1 cellular context compared by ENCODE assay signal in the genomic region with DNA sequence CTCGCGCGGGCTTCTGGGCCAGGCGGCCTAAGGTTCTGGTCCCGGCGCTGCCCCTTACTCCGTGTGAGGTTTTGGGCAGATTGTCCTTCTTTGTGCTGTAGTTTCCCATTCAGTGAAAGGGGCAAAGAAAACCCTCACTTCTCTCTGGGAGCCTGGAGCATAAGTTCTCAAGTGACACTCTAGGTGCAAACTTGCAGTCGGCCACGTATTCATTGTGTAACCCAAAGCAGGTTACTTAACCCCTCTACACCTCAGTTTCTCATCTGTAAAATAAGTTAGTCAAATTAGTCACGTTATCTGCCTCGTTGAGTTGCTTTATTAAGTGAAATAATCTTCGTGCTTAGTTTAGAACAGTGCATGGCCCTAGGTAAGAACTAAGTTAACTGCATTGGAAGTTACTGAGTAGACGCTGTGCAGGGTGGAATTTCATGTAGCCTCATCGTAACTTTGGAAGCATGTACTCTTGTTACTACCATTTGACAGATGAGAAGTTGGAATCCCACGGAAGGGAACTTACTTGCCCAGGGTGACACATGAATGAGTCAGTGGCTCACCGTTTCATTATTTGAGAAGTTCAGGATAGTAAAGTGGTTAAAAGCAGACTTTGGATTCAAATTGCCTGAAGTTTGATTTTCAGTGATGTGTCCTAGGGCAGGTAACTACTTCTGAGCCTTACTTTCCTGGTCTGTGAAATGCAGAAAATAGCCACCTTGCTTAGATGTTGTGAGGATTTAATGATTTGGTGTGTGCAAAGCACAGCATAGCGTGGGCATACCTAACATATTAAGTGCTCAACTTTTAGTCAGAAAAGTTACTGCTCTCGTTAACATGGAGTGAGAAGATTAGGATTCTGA.
TF ChIP-seq lines count a peak whose summit lies in the region.

No MANE protein-coding gene starts in this region.

TF ChIP-seq in HepG2, 621 proteins besides CTCF, POLR2A, EP300 and RAD21 (continued from another document and continues in another):
- TF ChIP-seq SNAPC4 (CRISPR knock-in tag; IDR thresholded peaks at IDR 0.05): 0 out of 2 replicates have a peak, but pooled peaks have one; percentile 5
- no peak for TF ChIP-seq ZNF607 (CRISPR knock-in tag; IDR thresholded peaks at IDR 0.05; ENCODE audit: borderline replicate concordance)
- TF ChIP-seq MTF1 (CRISPR knock-in tag; IDR thresholded peaks at IDR 0.05): no peak
- TF ChIP-seq ZSCAN25 (CRISPR knock-in tag; IDR thresholded peaks at IDR 0.05): peak; percentile 10; the same call in 1 of the 2 replicates
- peak; percentile 49; the same call in 1 of the 2 replicates for TF ChIP-seq CEBPG (CRISPR knock-in tag; IDR thresholded peaks at IDR 0.05)
- TF ChIP-seq JUN (CRISPR knock-in tag; IDR thresholded peaks at IDR 0.05): no peak
- 0 out of 2 replicates have a peak, but pooled peaks have one; percentile 13 for TF ChIP-seq ZNF749 (CRISPR knock-in tag; IDR thresholded peaks at IDR 0.05; ENCODE audit: borderline replicate concordance)
- TF ChIP-seq SALL1 (CRISPR knock-in tag; IDR thresholded peaks at IDR 0.05): no peak
- no peak for TF ChIP-seq ZNF101 (CRISPR knock-in tag; IDR thresholded peaks at IDR 0.05; ENCODE audit: borderline replicate concordance, low read depth)
- no peak for TF ChIP-seq THRA (CRISPR knock-in tag; IDR thresholded peaks at IDR 0.05; ENCODE audit: borderline replicate concordance)
- no peak for TF ChIP-seq ZNF549 (CRISPR knock-in tag; IDR thresholded peaks at IDR 0.05)
- TF ChIP-seq, protein P1, sequence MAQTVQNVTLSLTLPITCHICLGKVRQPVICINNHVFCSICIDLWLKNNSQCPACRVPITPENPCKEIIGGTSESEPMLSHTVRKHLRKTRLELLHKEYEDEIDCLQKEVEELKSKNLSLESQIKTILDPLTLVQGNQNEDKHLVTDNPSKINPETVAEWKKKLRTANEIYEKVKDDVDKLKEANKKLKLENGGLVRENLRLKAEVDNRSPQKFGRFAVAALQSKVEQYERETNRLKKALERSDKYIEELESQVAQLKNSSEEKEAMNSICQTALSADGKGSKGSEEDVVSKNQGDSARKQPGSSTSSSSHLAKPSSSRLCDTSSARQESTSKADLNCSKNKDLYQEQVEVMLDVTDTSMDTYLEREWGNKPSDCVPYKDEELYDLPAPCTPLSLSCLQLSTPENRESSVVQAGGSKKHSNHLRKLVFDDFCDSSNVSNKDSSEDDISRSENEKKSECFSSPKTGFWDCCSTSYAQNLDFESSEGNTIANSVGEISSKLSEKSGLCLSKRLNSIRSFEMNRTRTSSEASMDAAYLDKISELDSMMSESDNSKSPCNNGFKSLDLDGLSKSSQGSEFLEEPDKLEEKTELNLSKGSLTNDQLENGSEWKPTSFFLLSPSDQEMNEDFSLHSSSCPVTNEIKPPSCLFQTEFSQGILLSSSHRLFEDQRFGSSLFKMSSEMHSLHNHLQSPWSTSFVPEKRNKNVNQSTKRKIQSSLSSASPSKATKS (CRISPR knock-in tag; IDR thresholded peaks at IDR 0.05): peak; percentile 92; the same call in 1 of the 2 replicates
- TF ChIP-seq, protein P2, sequence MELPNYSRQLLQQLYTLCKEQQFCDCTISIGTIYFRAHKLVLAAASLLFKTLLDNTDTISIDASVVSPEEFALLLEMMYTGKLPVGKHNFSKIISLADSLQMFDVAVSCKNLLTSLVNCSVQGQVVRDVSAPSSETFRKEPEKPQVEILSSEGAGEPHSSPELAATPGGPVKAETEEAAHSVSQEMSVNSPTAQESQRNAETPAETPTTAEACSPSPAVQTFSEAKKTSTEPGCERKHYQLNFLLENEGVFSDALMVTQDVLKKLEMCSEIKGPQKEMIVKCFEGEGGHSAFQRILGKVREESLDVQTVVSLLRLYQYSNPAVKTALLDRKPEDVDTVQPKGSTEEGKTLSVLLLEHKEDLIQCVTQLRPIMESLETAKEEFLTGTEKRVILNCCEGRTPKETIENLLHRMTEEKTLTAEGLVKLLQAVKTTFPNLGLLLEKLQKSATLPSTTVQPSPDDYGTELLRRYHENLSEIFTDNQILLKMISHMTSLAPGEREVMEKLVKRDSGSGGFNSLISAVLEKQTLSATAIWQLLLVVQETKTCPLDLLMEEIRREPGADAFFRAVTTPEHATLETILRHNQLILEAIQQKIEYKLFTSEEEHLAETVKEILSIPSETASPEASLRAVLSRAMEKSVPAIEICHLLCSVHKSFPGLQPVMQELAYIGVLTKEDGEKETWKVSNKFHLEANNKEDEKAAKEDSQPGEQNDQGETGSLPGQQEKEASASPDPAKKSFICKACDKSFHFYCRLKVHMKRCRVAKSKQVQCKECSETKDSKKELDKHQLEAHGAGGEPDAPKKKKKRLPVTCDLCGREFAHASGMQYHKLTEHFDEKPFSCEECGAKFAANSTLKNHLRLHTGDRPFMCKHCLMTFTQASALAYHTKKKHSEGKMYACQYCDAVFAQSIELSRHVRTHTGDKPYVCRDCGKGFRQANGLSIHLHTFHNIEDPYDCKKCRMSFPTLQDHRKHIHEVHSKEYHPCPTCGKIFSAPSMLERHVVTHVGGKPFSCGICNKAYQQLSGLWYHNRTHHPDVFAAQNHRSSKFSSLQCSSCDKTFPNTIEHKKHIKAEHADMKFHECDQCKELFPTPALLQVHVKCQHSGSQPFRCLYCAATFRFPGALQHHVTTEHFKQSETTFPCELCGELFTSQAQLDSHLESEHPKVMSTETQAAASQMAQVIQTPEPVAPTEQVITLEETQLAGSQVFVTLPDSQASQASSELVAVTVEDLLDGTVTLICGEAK (IDR thresholded peaks at IDR 0.05): no peak
- TF ChIP-seq, protein P2 (CRISPR knock-in tag; IDR thresholded peaks at IDR 0.05): no peak
- TF ChIP-seq PPARG (CRISPR knock-in tag; conservative IDR thresholded peaks at IDR 0.05): no peak
- TF ChIP-seq NR2F1 (CRISPR knock-in tag; IDR thresholded peaks at IDR 0.05): no peak
- no peak for TF ChIP-seq ZNF839 (CRISPR knock-in tag; IDR thresholded peaks at IDR 0.05; ENCODE audit: borderline replicate concordance)
- no peak for TF ChIP-seq ZNF367 (CRISPR knock-in tag; IDR thresholded peaks at IDR 0.05; ENCODE audit: borderline replicate concordance)
- no peak for TF ChIP-seq IRF2 (CRISPR knock-in tag; IDR thresholded peaks at IDR 0.05)
- no peak for TF ChIP-seq KAT8 (CRISPR knock-in tag; IDR thresholded peaks at IDR 0.05)
- TF ChIP-seq MXI1 (IDR thresholded peaks at IDR 0.05; ENCODE audit: borderline replicate concordance, low read depth, low read length): peak; percentile 42; the same call in 1 of the 3 replicates
- TF ChIP-seq PAF1 (CRISPR knock-in tag; IDR thresholded peaks at IDR 0.05): no peak
- no peak for TF ChIP-seq ZNF792 (CRISPR knock-in tag; IDR thresholded peaks at IDR 0.05)
- no peak for TF ChIP-seq ZNF616 (CRISPR knock-in tag; IDR thresholded peaks at IDR 0.05; ENCODE audit: low read depth)
- TF ChIP-seq, protein P3, sequence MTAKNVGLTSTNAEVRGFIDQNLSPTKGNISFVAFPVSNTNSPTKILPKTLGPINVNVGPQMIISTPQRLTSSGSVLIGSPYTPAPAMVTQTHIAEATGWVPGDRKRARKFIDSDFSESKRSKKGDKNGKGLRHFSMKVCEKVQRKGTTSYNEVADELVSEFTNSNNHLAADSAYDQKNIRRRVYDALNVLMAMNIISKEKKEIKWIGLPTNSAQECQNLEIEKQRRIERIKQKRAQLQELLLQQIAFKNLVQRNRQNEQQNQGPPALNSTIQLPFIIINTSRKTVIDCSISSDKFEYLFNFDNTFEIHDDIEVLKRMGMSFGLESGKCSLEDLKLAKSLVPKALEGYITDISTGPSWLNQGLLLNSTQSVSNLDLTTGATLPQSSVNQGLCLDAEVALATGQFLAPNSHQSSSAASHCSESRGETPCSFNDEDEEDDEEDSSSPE (CRISPR knock-in tag; IDR thresholded peaks at IDR 0.05): no peak; the same call in 1 of the 2 replicates
- no peak for TF ChIP-seq SMARCC2 (IDR thresholded peaks at IDR 0.05)
- 0 out of 2 replicates have a peak, but pooled peaks have one; percentile 2 for TF ChIP-seq ZBTB25 (CRISPR knock-in tag; IDR thresholded peaks at IDR 0.05)
- no peak for TF ChIP-seq ZMYM3 (CRISPR knock-in tag; IDR thresholded peaks at IDR 0.05)
- 0 out of 2 replicates have a peak, but pooled peaks have one; percentile 28 for TF ChIP-seq CREB1 (IDR thresholded peaks at IDR 0.05)
- no peak for TF ChIP-seq CREB1 (CRISPR knock-in tag; IDR thresholded peaks at IDR 0.05)
- TF ChIP-seq SP5 (CRISPR knock-in tag; IDR thresholded peaks at IDR 0.05; ENCODE audit: borderline replicate concordance, low read depth): no peak
- no peak; the same call in 1 of the 2 replicates for TF ChIP-seq POGK (CRISPR knock-in tag; conservative IDR thresholded peaks at IDR 0.05)
